1 cellular context compared by ENCODE assay signal in genomic region chr6:606829-607379, GRCh38.
TF ChIP-seq lines count a peak whose summit lies in the region.

No MANE protein-coding gene starts in this region.

TF ChIP-seq in K562, 482 proteins besides CTCF, POLR2A, EP300 and RAD21 (continued from another document and continues in another):
- TF ChIP-seq ZHX1 (conservative IDR thresholded peaks at IDR 0.05; ENCODE audit: low read length) (no peak), HIVEP1 (CRISPR knock-in tag; IDR thresholded peaks at IDR 0.05) (no peak), NFE2 (IDR thresholded peaks at IDR 0.05; ENCODE audit: low read depth) (no peak), MYC (IDR thresholded peaks at IDR 0.05; ENCODE audit: low read depth, low read length) (no peak), MYC (CRISPR knock-in tag; IDR thresholded peaks at IDR 0.05; ENCODE audit: borderline replicate concordance, low read depth) (no peak), PHF8 (IDR thresholded peaks at IDR 0.05; ENCODE audit: borderline replicate concordance, low read length) (no peak), HDAC2 (IDR thresholded peaks at IDR 0.05) (no peak), ZNF512 (tag; IDR thresholded peaks at IDR 0.05) (no peak), ZFP36 (IDR thresholded peaks at IDR 0.05; ENCODE audit: low read depth, low read length, partially characterized antibody) (no peak), PHB2 (IDR thresholded peaks at IDR 0.05; ENCODE audit: low read depth) (no peak), TBL1XR1 (IDR thresholded peaks at IDR 0.05; ENCODE audit: low read length in 2 of 2) (no peak), CUX1 (CRISPR knock-in tag; IDR thresholded peaks at IDR 0.05) (no peak), BRCA1 (IDR thresholded peaks at IDR 0.05) (no peak), BRCA1 (CRISPR knock-in tag; IDR thresholded peaks at IDR 0.05) (no peak), MNT (conservative IDR thresholded peaks at IDR 0.05) (0 out of 4 replicates have a peak, but pooled peaks of 1 of the 2 experiments have one; percentile 16), TCF7 (IDR thresholded peaks at IDR 0.05; ENCODE audit: borderline replicate concordance) (peak; percentile 30; the same call in 1 of the 2 replicates), NR2C1 (IDR thresholded peaks at IDR 0.05) (no peak), NR2C1 (tag; IDR thresholded peaks at IDR 0.05) (no peak), MAFF (IDR thresholded peaks at IDR 0.05; ENCODE audit: low read length) (no peak), RUNX1 (IDR thresholded peaks at IDR 0.05; ENCODE audit: low read depth) (no peak), ZNF12 (CRISPR knock-in tag; IDR thresholded peaks at IDR 0.05) (no peak), HNRNPK (IDR thresholded peaks at IDR 0.05; ENCODE audit: low read depth, low read length, poor library complexity, severe bottlenecking) (no peak), IRF1 (CRISPR knock-in tag; IDR thresholded peaks at IDR 0.05; ENCODE audit: borderline replicate concordance) (no peak), ZNF146 (CRISPR knock-in tag; IDR thresholded peaks at IDR 0.05; ENCODE audit: unreplicated experiment) (no peak), CBX8 (IDR thresholded peaks at IDR 0.05; ENCODE audit: borderline replicate concordance, extremely low read depth, low read depth, low read length, poor library complexity, severe bottlenecking) (no peak), SRSF7 (optimal IDR thresholded peaks at IDR 0.05; ENCODE audit: low read depth, low read length) (no peak), TBP (optimal IDR thresholded peaks at IDR 0.05; ENCODE audit: low read depth, low read length) (peak; percentile 18), CEBPG (CRISPR knock-in tag; IDR thresholded peaks at IDR 0.05) (no peak), CEBPG (tag; conservative IDR thresholded peaks at IDR 0.05 in 1 of 2, IDR thresholded peaks at IDR 0.05 in 1 of 2) (no peak), DPF2 (IDR thresholded peaks at IDR 0.05) (peak; percentile 33; the same call in 1 of the 2 replicates), ZNF764 (CRISPR knock-in tag; IDR thresholded peaks at IDR 0.05; ENCODE audit: low read depth) (no peak), RERE (CRISPR knock-in tag; IDR thresholded peaks at IDR 0.05; ENCODE audit: borderline replicate concordance) (no peak), USF1 (CRISPR knock-in tag; IDR thresholded peaks at IDR 0.05) (no peak), ZNF696 (CRISPR knock-in tag; conservative IDR thresholded peaks at IDR 0.05) (no peak), ID3 (CRISPR knock-in tag; IDR thresholded peaks at IDR 0.05) (no peak), ID3 (tag; IDR thresholded peaks at IDR 0.05) (peak; percentile 78), ZNF277 (CRISPR knock-in tag; IDR thresholded peaks at IDR 0.05; ENCODE audit: borderline replicate concordance) (no peak), MEIS2 (IDR thresholded peaks at IDR 0.05; ENCODE audit: partially characterized antibody) (peak; percentile 36), MCM5 (IDR thresholded peaks at IDR 0.05; ENCODE audit: low read depth) (no peak), CCNT2 (IDR thresholded peaks at IDR 0.05; ENCODE audit: borderline replicate concordance, extremely low read depth, insufficient read length, low read depth, low read length) (no peak), PRMT5 (CRISPR knock-in tag; IDR thresholded peaks at IDR 0.05) (no peak)
